ENCODE assay signal across 8 cellular contexts in genomic region chr22:45008853-45009751, GRCh38. TPM values are rescaled to one million over a fixed set of nuclear protein-coding genes. Genes with fewer than 3 reads are reported as not detected.
DNase-seq lines count a peak whose midpoint lies in the region; ATAC-seq and TF ChIP-seq lines count a peak whose summit lies in the region.

No MANE protein-coding gene starts in this region.

- no peaks in the 10 kb centered on the region for H3K9me3 ChIP-seq in tibial artery

- DNase-seq in activated CD4-positive, alpha-beta T cell treated with anti-CD3 and anti-CD28 coated beads, Interleukin-2, amount 10 ng/mL, durations not matched to agents 24 days and 14 days = peak; percentile 59
- DNase-seq in activated CD4-positive, alpha-beta T cell treated with anti-CD3 and anti-CD28 coated beads for 1 hour = no peak
- peak; percentile 33 to 40 for DNase-seq in activated T-cell treated with anti-CD3 and anti-CD28 coated beads, Interleukin-2, amount 50 U/mL, for 48 hours
- DNase-seq in iris pigment epithelial cell (ENCODE audit: low read depth) (peak; percentile 12), tibial artery (no peak), dedifferentiated amniotic fluid mesenchymal stem cell (ENCODE audit: extremely low spot score) (no peak), SKM-1 (lab: John Stamatoyannopoulos, UW; ENCODE audit: unreplicated experiment) (no peak)

- no peaks in the 10 kb centered on the region for H3K9me3 Mint-ChIP-seq in activated CD4-positive, alpha-beta T cell treated with anti-CD3 and anti-CD28 coated beads, Interleukin-2, amount 10 ng/mL, durations not matched to agents 24 days and 14 days

- TF ChIP-seq CTCF in tibial artery (IDR thresholded peaks at IDR 0.05) = no peak

- H3K4me1 ChIP-seq in tibial artery = peaks cover 0 to 49% (median 36%) of the 10 kb centered on the region in 4 donors

- peak overlapping the region; percentile 38 to 52 for H3K4me3 ChIP-seq in tibial artery

- no peak overlapping the region for H3K27ac Mint-ChIP-seq in activated CD4-positive, alpha-beta T cell treated with anti-CD3 and anti-CD28 coated beads, Interleukin-2, amount 10 ng/mL, durations not matched to agents 24 days and 14 days

- intact Hi-C loops in activated CD4-positive, alpha-beta T cell treated with anti-CD3 and anti-CD28 coated beads, Interleukin-2, amount 10 ng/mL, durations not matched to agents 24 days and 14 days (cut with micrococcal nuclease) = no loop called here
- intact Hi-C loops in tibial artery (cut with DNase I; ENCODE audit: low total_unique reads) = no loop called here

- no peak overlapping the region for H3K4me3 Mint-ChIP-seq in activated CD4-positive, alpha-beta T cell treated with anti-CD3 and anti-CD28 coated beads, Interleukin-2, amount 10 ng/mL, durations not matched to agents 24 days and 14 days

- peaks cover 0 to 88% of the 10 kb centered on the region in 2 donors for H3K27me3 ChIP-seq in tibial artery

- no peak for ATAC-seq in GM18520 (IDR thresholded peaks at IDR 0.05; ENCODE audit: unreplicated experiment)

- H3K36me3 Mint-ChIP-seq in activated CD4-positive, alpha-beta T cell treated with anti-CD3 and anti-CD28 coated beads, Interleukin-2, amount 10 ng/mL, durations not matched to agents 24 days and 14 days (ENCODE audit: low read depth) = peaks cover 2% of the 10 kb centered on the region

- peaks cover 56% of the 10 kb centered on the region for H3K27me3 Mint-ChIP-seq in activated CD4-positive, alpha-beta T cell treated with anti-CD3 and anti-CD28 coated beads, Interleukin-2, amount 10 ng/mL, durations not matched to agents 24 days and 14 days

- H3K36me3 ChIP-seq in tibial artery = no peaks in the 10 kb centered on the region

- no peak overlapping the region for H3K27ac ChIP-seq in tibial artery

- H3K4me1 Mint-ChIP-seq in activated CD4-positive, alpha-beta T cell treated with anti-CD3 and anti-CD28 coated beads, Interleukin-2, amount 10 ng/mL, durations not matched to agents 24 days and 14 days = peaks cover 6% of the 10 kb centered on the region

RNA-seq across cellular contexts. Expression of gene PHF21B, which starts 0.7 kb away (rescaled TPM):
- total RNA-seq in activated CD4-positive, alpha-beta T cell treated with anti-CD3 and anti-CD28 coated beads, Interleukin-2, amount 10 ng/mL, durations not matched to agents 24 days and 14 days = 0.07 TPM in 2 replicates

Comparison
In these comparisons a context has a peak if more than half of its experiments do, and no peak if none do; other contexts are left out.
1. DNase-seq: peak in activated CD4-positive, alpha-beta T cell treated with anti-CD3 and anti-CD28 coated beads, Interleukin-2, amount 10 ng/mL, durations not matched to agents 24 days and 14 days (single experiment), activated T-cell treated with anti-CD3 and anti-CD28 coated beads, Interleukin-2, amount 50 U/mL, for 48 hours (2 of 2) and iris pigment epithelial cell (single experiment); none in activated CD4-positive, alpha-beta T cell treated with anti-CD3 and anti-CD28 coated beads for 1 hour (single experiment), tibial artery (0 of 2), dedifferentiated amniotic fluid mesenchymal stem cell (single experiment) and SKM-1 (single experiment).